Comparison of ENCODE assay signal across 19 cellular contexts in the genomic region with DNA sequence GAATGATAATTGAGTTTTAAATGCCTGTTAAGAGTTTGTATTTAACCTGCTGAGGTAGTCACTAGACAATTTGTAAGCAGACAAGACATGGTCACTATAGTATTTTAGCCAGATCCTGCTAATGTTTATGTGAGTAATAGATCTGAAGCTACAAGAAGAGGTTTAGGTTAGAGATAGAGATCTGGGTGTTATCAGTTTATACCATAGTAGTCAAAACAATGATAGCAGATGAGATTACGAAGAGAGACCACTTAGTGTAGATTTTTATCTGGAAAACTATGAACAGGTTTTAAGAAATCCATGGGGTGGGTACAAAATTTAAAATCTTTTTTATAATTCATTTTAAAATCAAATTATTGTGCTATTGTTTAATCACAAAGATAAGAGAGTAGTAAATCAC.
"Had no signal": no experiment of that assay in that cellular context is flagged by ENCODE, and none has a peak within 500 bp of the region (broad histone marks: within the 10 kb centered on the region; RNA-seq: fewer than 3 reads in every experiment).

No MANE protein-coding gene starts in this region.

- H3K36me3 ChIP-seq: ovary, right lobe of liver, transverse colon had no signal

- H3K4me1 ChIP-seq: right lobe of liver, suprapubic skin had no signal

- H3K27ac Mint-ChIP-seq: activated CD4-positive, alpha-beta memory T cell treated with anti-CD3 and anti-CD28 coated beads, Interleukin-2, amount 10 ng/mL, durations not matched to agents 7 days and 5 days; activated CD4-positive, alpha-beta T cell treated with anti-CD3 and anti-CD28 coated beads for 36 hours; activated CD8-positive, alpha-beta memory T cell treated with anti-CD3 and anti-CD28 coated beads, Interleukin-2, amount 10 ng/mL, durations not matched to agents 7 days and 5 days; activated naive CD4-positive, alpha-beta T cell treated with anti-CD3 and anti-CD28 coated beads for 36 hours had no signal

- H3K4me3 ChIP-seq: left lung, ovary, right lobe of liver, suprapubic skin, transverse colon had no signal

- H3K9me3 ChIP-seq: left lung, ovary, right lobe of liver, suprapubic skin, transverse colon had no signal

- H3K27me3 ChIP-seq: left lung, ovary, right lobe of liver, suprapubic skin, transverse colon had no signal

- H3K4me3 Mint-ChIP-seq: activated CD4-positive, alpha-beta memory T cell treated with anti-CD3 and anti-CD28 coated beads, Interleukin-2, amount 10 ng/mL, durations not matched to agents 7 days and 5 days; activated CD4-positive, alpha-beta T cell treated with anti-CD3 and anti-CD28 coated beads for 36 hours; activated CD8-positive, alpha-beta memory T cell treated with anti-CD3 and anti-CD28 coated beads, Interleukin-2, amount 10 ng/mL, durations not matched to agents 7 days and 5 days; activated naive CD4-positive, alpha-beta T cell treated with anti-CD3 and anti-CD28 coated beads for 36 hours; brain; effector memory CD8-positive, alpha-beta T cell; stimulated activated naive CD8-positive, alpha-beta T cell treated with anti-CD3 and anti-CD28 coated beads, Interleukin-15, amount 100 ng/mL, for 72 hours had no signal

- DNase-seq: activated CD4-positive, alpha-beta memory T cell treated with anti-CD3 and anti-CD28 coated beads, Interleukin-2, amount 10 ng/mL, durations not matched to agents 7 days and 5 days; activated CD4-positive, alpha-beta T cell treated with anti-CD3 and anti-CD28 coated beads for 36 hours; activated CD8-positive, alpha-beta memory T cell treated with anti-CD3 and anti-CD28 coated beads, Interleukin-2, amount 10 ng/mL, durations not matched to agents 7 days and 5 days; activated naive CD4-positive, alpha-beta T cell treated with anti-CD3 and anti-CD28 coated beads for 36 hours; anterior cingulate cortex; caudate nucleus; effector memory CD8-positive, alpha-beta T cell; hypothalamus; left lung; ovary; right lobe of liver; small intestine; stimulated activated CD4-positive, alpha-beta T cell treated with anti-CD3 and anti-CD28 coated beads, Interleukin-15, amount 100 ng/mL, for 24 hours; stimulated activated CD4-positive, alpha-beta T cell treated with anti-CD3 and anti-CD28 coated beads, Interleukin-4, amount 100 ng/mL, for 1 hour; stimulated activated naive CD8-positive, alpha-beta T cell treated with anti-CD3 and anti-CD28 coated beads, Interleukin-15, amount 100 ng/mL, for 72 hours; SW 1271; transverse colon had no signal

- H3K27ac ChIP-seq: left lung, ovary, right lobe of liver, suprapubic skin, transverse colon had no signal

- H3K27me3 Mint-ChIP-seq: activated CD4-positive, alpha-beta memory T cell treated with anti-CD3 and anti-CD28 coated beads, Interleukin-2, amount 10 ng/mL, durations not matched to agents 7 days and 5 days; activated CD4-positive, alpha-beta T cell treated with anti-CD3 and anti-CD28 coated beads for 36 hours; activated CD8-positive, alpha-beta memory T cell treated with anti-CD3 and anti-CD28 coated beads, Interleukin-2, amount 10 ng/mL, durations not matched to agents 7 days and 5 days; brain; effector memory CD8-positive, alpha-beta T cell; stimulated activated naive CD8-positive, alpha-beta T cell treated with anti-CD3 and anti-CD28 coated beads, Interleukin-15, amount 100 ng/mL, for 72 hours had no signal

- ATAC-seq: activated CD4-positive, alpha-beta T cell treated with anti-CD3 and anti-CD28 coated beads for 36 hours; activated CD8-positive, alpha-beta memory T cell treated with anti-CD3 and anti-CD28 coated beads, Interleukin-2, amount 10 ng/mL, durations not matched to agents 7 days and 5 days; effector memory CD8-positive, alpha-beta T cell; left lung; right lobe of liver; stimulated activated naive CD8-positive, alpha-beta T cell treated with anti-CD3 and anti-CD28 coated beads, Interleukin-15, amount 100 ng/mL, for 72 hours had no signal

- H3K9me3 Mint-ChIP-seq: activated CD4-positive, alpha-beta memory T cell treated with anti-CD3 and anti-CD28 coated beads, Interleukin-2, amount 10 ng/mL, durations not matched to agents 7 days and 5 days; activated naive CD4-positive, alpha-beta T cell treated with anti-CD3 and anti-CD28 coated beads for 36 hours; effector memory CD8-positive, alpha-beta T cell had no signal
